Comparison of ENCODE assay signal across 17 cellular contexts in genomic region chr3:43951813-43952212, GRCh38.
DNase-seq lines count a peak whose midpoint lies in the region; TF ChIP-seq lines count a peak whose summit lies in the region.
"Had no signal": no experiment of that assay in that cellular context is flagged by ENCODE, and none has a peak within 500 bp of the region (broad histone marks: within the 10 kb centered on the region; RNA-seq: fewer than 3 reads in every experiment).

No MANE protein-coding gene starts in this region.

- TF ChIP-seq EP300 in esophagus muscularis mucosa (IDR thresholded peaks at IDR 0.05), result no peak

- WGBS in esophagus muscularis mucosa, result 92% methylated on average over 3 of the region's 4 CpGs
- WGBS in prostate gland, result 57% methylated on average over 4 of the region's 4 CpGs

- TF ChIP-seq CTCF in LNCaP clone FGC (IDR thresholded peaks at IDR 0.05; ENCODE audit: control insufficient read depth, extremely low read depth, insufficient read depth) (no peak), esophagus muscularis mucosa (IDR thresholded peaks at IDR 0.05) (no peak), prostate gland (IDR thresholded peaks at IDR 0.05) (no peak)

- intact Hi-C loops in esophagus muscularis mucosa (cut with DNase I) (no loop called here), prostate gland (cut with DNase I) (no loop called here)

- TF ChIP-seq POLR2A in esophagus muscularis mucosa (IDR thresholded peaks at IDR 0.05; ENCODE audit: low read depth) (no peak), prostate gland (IDR thresholded peaks at IDR 0.05) (no peak)

- no peak overlapping the region for H3K27ac ChIP-seq in esophagus muscularis mucosa (replicated peaks in 1 of 4)
- H3K27ac ChIP-seq in prostate gland, result no peak overlapping the region
- H3K27ac ChIP-seq: BLaER1 had no signal

- no peaks in the 10 kb centered on the region for H3K36me3 ChIP-seq in esophagus muscularis mucosa
- no peaks in the 10 kb centered on the region for H3K36me3 ChIP-seq in prostate gland
- H3K36me3 ChIP-seq: BE2C, BLaER1 had no signal

- H3K27me3 ChIP-seq in esophagus muscularis mucosa, result peaks cover 0 to 50% (median 0%) of the 10 kb centered on the region in 4 donors
- peaks cover 17% of the 10 kb centered on the region for H3K27me3 ChIP-seq in prostate gland (replicated peaks; ENCODE audit: insufficient read depth)
- H3K27me3 ChIP-seq: BE2C, BLaER1 had no signal

- no peaks in the 10 kb centered on the region for H3K9me3 ChIP-seq in esophagus muscularis mucosa
- no peaks in the 10 kb centered on the region for H3K9me3 ChIP-seq in prostate gland
- H3K9me3 ChIP-seq: BE2C, BLaER1 had no signal

- H3K4me1 ChIP-seq in esophagus muscularis mucosa (peaks cover 0 to 10% (median 6%) of the 10 kb centered on the region in 4 donors), prostate gland (replicated peaks) (no peaks in the 10 kb centered on the region)
- H3K4me1 ChIP-seq: BE2C had no signal

- DNase-seq in LNCaP clone FGC (ENCODE audit: low read depth) (peak; percentile 63), esophagus muscularis mucosa (ENCODE audit: extremely low spot score) (peak; percentile 70), prostate gland (ENCODE audit: low spot score) (peak; percentile 18), SHP77 (lab: John Stamatoyannopoulos, UW) (no peak), HUDEP-2 (lab: John Stamatoyannopoulos, UW; ENCODE audit: unreplicated experiment in 76 of 76) (no peak)
- no peak for DNase-seq in stimulated activated naive CD4-positive, alpha-beta T cell treated with Interleukin-2 at 50 U/mL for 16 hours (lab: John Stamatoyannopoulos, UW)
- DNase-seq: 8988T; ACHN; BE2C; C1 segment of cervical spinal cord; CD4-positive, alpha-beta memory T cell; CD4-positive, CD25-positive, alpha-beta regulatory T cell; CD8-positive, alpha-beta memory T cell; COR-L47; DMS79 treated with DMSO at 0.1 percent for 48 hours; GF-D8 had no signal

- H3K4me3 ChIP-seq in LNCaP clone FGC (ENCODE audit: low read depth, low read length) (no peak overlapping the region), esophagus muscularis mucosa (no peak overlapping the region), prostate gland (no peak overlapping the region)
- H3K4me3 ChIP-seq: BLaER1 had no signal

Comparison
In these comparisons a context has a peak if more than half of its experiments do, and no peak if none do; other contexts are left out.
1. DNase-seq: peak in LNCaP clone FGC (single experiment), esophagus muscularis mucosa (single experiment) and prostate gland (single experiment); none in stimulated activated naive CD4-positive, alpha-beta T cell treated with Interleukin-2 at 50 U/mL for 16 hours (single experiment), SHP77 (0 of 2) and HUDEP-2 (0 of 76).